Comparison of ENCODE assay signal across 34 cellular contexts in the genomic region with DNA sequence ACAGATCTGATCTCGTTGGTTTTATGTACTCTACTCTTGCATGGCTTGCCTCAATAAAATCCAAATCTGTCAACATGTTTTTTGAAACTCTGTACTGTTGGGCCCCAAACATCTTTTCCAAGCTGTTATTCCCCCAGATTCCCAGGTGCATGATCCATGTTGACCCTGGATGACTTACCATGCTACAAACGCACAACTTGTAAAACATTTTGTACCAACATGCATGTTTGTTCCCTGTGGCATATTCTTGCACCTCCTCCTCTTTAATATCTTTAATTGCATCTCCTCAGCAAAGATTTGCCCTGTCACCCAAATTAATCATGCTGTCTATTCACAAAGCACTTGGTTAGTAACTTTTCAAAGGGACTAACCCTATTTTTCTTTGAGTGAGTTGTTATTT. TPM values are rescaled to one million over a fixed set of nuclear protein-coding genes. Genes with fewer than 3 reads are reported as not detected.
"Had no signal": no experiment of that assay in that cellular context is flagged by ENCODE, and none has a peak within 500 bp of the region (broad histone marks: within the 10 kb centered on the region; RNA-seq: fewer than 3 reads in every experiment).

No MANE protein-coding gene starts in this region.

- H3K27me3 Mint-ChIP-seq: activated CD4-positive, alpha-beta T cell treated with anti-CD3 and anti-CD28 coated beads, Interleukin-2, amount 10 ng/mL, durations not matched to agents 24 days and 14 days; activated CD8-positive, alpha-beta T cell treated with anti-CD3 and anti-CD28 coated beads for 36 hours; activated naive CD8-positive, alpha-beta T cell treated with anti-CD3 and anti-CD28 coated beads for 36 hours had no signal

- H3K27ac Mint-ChIP-seq: activated B cell treated with CpG ODN at 0.5 μM for 24 hours; activated CD4-positive, alpha-beta memory T cell treated with anti-CD3 and anti-CD28 coated beads for 36 hours; activated CD4-positive, alpha-beta T cell treated with anti-CD3 and anti-CD28 coated beads, Interleukin-2, amount 10 ng/mL, durations not matched to agents 24 days and 14 days; activated CD8-positive, alpha-beta T cell treated with anti-CD3 and anti-CD28 coated beads for 36 hours; activated naive CD4-positive, alpha-beta T cell treated with anti-CD3 and anti-CD28 coated beads for 36 hours; activated naive CD4-positive, alpha-beta T cell treated with anti-CD3 and anti-CD28 coated beads, Interleukin-2, amount 50 U/mL, for 72 hours; activated naive CD8-positive, alpha-beta T cell treated with anti-CD3 and anti-CD28 coated beads for 36 hours; activated T-cell treated with anti-CD3 and anti-CD28 coated beads, Interleukin-2, amount 50 U/mL, for 72 hours; activated T-helper 1 cell treated with anti-CD3 and anti-CD28 coated beads, Interleukin-12 subunit alpha, Interleukin-12 subunit beta, Interleukin-2, Interleukin-4 antibody, amounts not matched to agents 30 ng/mL and 10 ng/mL and 1 ng/mL, durations not matched to agents 14 hours and 24 hours and 36 hours; activated T-helper 17 cell treated with anti-CD3 and anti-CD28 coated beads, Interleukin-2, amount 50 U/mL, for 72 hours; T-helper 1 cell treated with Interleukin-12 subunit alpha and Interleukin-12 subunit beta and Interleukin-4 antibody, amounts not matched to agents 30 μg/mL and 1 μg/mL, for 36 hours; T-helper 2 cell treated with Interferon-gamma antibody and Interleukin-4, amounts not matched to agents 5 μg/mL and 100 μg/mL, for 36 hours had no signal

- H3K4me3 ChIP-seq: adrenal gland, body of pancreas, breast epithelium had no signal

- H3K36me3 ChIP-seq: adrenal gland, brain microvascular endothelial cell, breast epithelium had no signal

- H3K27me3 ChIP-seq: adrenal gland, body of pancreas, brain microvascular endothelial cell, breast epithelium had no signal

- H3K36me3 Mint-ChIP-seq: activated CD4-positive, alpha-beta memory T cell treated with anti-CD3 and anti-CD28 coated beads for 36 hours; activated naive CD8-positive, alpha-beta T cell treated with anti-CD3 and anti-CD28 coated beads for 36 hours had no signal

- H3K4me1 Mint-ChIP-seq: activated B cell treated with CpG ODN at 0.5 μM for 24 hours; activated CD4-positive, alpha-beta T cell treated with anti-CD3 and anti-CD28 coated beads, Interleukin-2, amount 10 ng/mL, durations not matched to agents 24 days and 14 days; activated naive CD8-positive, alpha-beta T cell treated with anti-CD3 and anti-CD28 coated beads for 36 hours; activated T-helper 17 cell treated with anti-CD3 and anti-CD28 coated beads, Interleukin-2, amount 50 U/mL, for 72 hours had no signal

- H3K4me3 Mint-ChIP-seq: activated B cell treated with CpG ODN at 0.5 μM for 24 hours; activated CD4-positive, alpha-beta memory T cell treated with anti-CD3 and anti-CD28 coated beads for 36 hours; activated CD4-positive, alpha-beta T cell treated with anti-CD3 and anti-CD28 coated beads, Interleukin-2, amount 10 ng/mL, durations not matched to agents 24 days and 14 days; activated CD8-positive, alpha-beta T cell treated with anti-CD3 and anti-CD28 coated beads for 36 hours; activated naive CD4-positive, alpha-beta T cell treated with anti-CD3 and anti-CD28 coated beads for 36 hours; activated naive CD8-positive, alpha-beta T cell treated with anti-CD3 and anti-CD28 coated beads for 36 hours; activated T-cell treated with anti-CD3 and anti-CD28 coated beads, Interleukin-2, amount 50 U/mL, for 4 hours; activated T-cell treated with anti-CD3 and anti-CD28 coated beads, Interleukin-2, amount 50 U/mL, for 72 hours; activated T-helper 1 cell treated with anti-CD3 and anti-CD28 coated beads, Interleukin-12 subunit alpha, Interleukin-12 subunit beta, Interleukin-2, Interleukin-4 antibody, amounts not matched to agents 30 ng/mL and 10 ng/mL and 1 ng/mL, durations not matched to agents 14 hours and 24 hours and 36 hours; activated T-helper 17 cell treated with anti-CD3 and anti-CD28 coated beads, Interleukin-2, amount 50 U/mL, for 72 hours; T-helper 1 cell treated with Interleukin-12 subunit alpha and Interleukin-12 subunit beta and Interleukin-4 antibody, amounts not matched to agents 30 μg/mL and 1 μg/mL, for 36 hours; T-helper 2 cell treated with Interferon-gamma antibody and Interleukin-4, amounts not matched to agents 5 μg/mL and 100 μg/mL, for 36 hours had no signal

- H3K9me3 Mint-ChIP-seq: activated naive CD4-positive, alpha-beta T cell treated with anti-CD3 and anti-CD28 coated beads, Interleukin-2, amount 50 U/mL, for 72 hours had no signal

- H3K4me1 ChIP-seq: adrenal gland, body of pancreas, breast epithelium had no signal

- H3K27ac ChIP-seq: adrenal gland, body of pancreas, brain microvascular endothelial cell, breast epithelium had no signal

- DNase-seq: activated B cell treated with CpG ODN at 0.5 μM for 24 hours; activated CD4-positive, alpha-beta memory T cell treated with anti-CD3 and anti-CD28 coated beads for 36 hours; activated CD4-positive, alpha-beta T cell treated with anti-CD3 and anti-CD28 coated beads for 4 hours; activated CD4-positive, alpha-beta T cell treated with anti-CD3 and anti-CD28 coated beads, Interleukin-2, amount 10 ng/mL, durations not matched to agents 24 days and 14 days; activated CD4-positive, alpha-beta T cell treated with anti-CD3 and anti-CD28 coated beads, Interleukin-2, amount 50 U/mL, for 1 hour; activated CD4-positive, alpha-beta T cell treated with anti-CD3 and anti-CD28 coated beads, Interleukin-2, amount 50 U/mL, for 4 hours; activated CD4-positive, CD25-positive, alpha-beta regulatory T cell treated with anti-CD3 and anti-CD28 coated beads, Interleukin-2, amount 50 U/mL, for 72 hours; activated CD8-positive, alpha-beta memory T cell treated with anti-CD3 and anti-CD28 coated beads, Interleukin-2, amount 50 U/mL, for 4 hours; activated CD8-positive, alpha-beta T cell treated with anti-CD3 and anti-CD28 coated beads for 36 hours; activated effector memory CD4-positive, alpha-beta T cell treated with anti-CD3 and anti-CD28 coated beads, Interleukin-2, amount 50 U/mL, for 16 hours; activated gamma-delta T cell treated with Interleukin-2 at 50 U/mL for 16 hours; activated naive CD4-positive, alpha-beta T cell; activated naive CD4-positive, alpha-beta T cell treated with anti-CD3 and anti-CD28 coated beads for 36 hours; activated naive CD4-positive, alpha-beta T cell treated with anti-CD3 and anti-CD28 coated beads, Interleukin-2, amount 50 U/mL, for 16 hours; activated naive CD8-positive, alpha-beta T cell treated with anti-CD3 and anti-CD28 coated beads for 36 hours; activated T-cell treated with anti-CD3 and anti-CD28 coated beads for 4 hours; activated T-cell treated with anti-CD3 and anti-CD28 coated beads, Interleukin-2, amount 50 U/mL, for 1 hour; activated T-cell treated with anti-CD3 and anti-CD28 coated beads, Interleukin-2, amount 50 U/mL, for 4 hours; activated T-cell treated with anti-CD3 and anti-CD28 coated beads, Interleukin-2, amount 50 U/mL, for 72 hours; adrenal gland; amniotic stem cell; aorta; body of pancreas; brain microvascular endothelial cell; central memory CD4-positive, alpha-beta T cell; T-helper 1 cell; T-helper 2 cell; T-helper 9 cell had no signal

- H3K9me3 ChIP-seq: adrenal gland, body of pancreas had no signal

RNA-seq across cellular contexts. Expression of a gene that starts 24.3 kb away (rescaled TPM):
- total RNA-seq: activated naive CD8-positive, alpha-beta T cell treated with anti-CD3 and anti-CD28 coated beads for 36 hours; activated T-cell treated with anti-CD3 and anti-CD28 coated beads, Interleukin-2, amount 50 U/mL, for 4 hours; activated T-helper 1 cell treated with anti-CD3 and anti-CD28 coated beads, Interleukin-12 subunit alpha, Interleukin-12 subunit beta, Interleukin-2, Interleukin-4 antibody, amounts not matched to agents 30 ng/mL and 10 ng/mL and 1 ng/mL, durations not matched to agents 14 hours and 24 hours and 36 hours had no signal
